9 cellular contexts compared by ENCODE assay signal in genomic region chr22:24147666-24148065, GRCh38. TPM values are rescaled to one million over a fixed set of nuclear protein-coding genes. Genes with fewer than 3 reads are reported as not detected.
DNase-seq lines count a peak whose midpoint lies in the region; ATAC-seq and TF ChIP-seq lines count a peak whose summit lies in the region.
"Had no signal": no experiment of that assay in that cellular context is flagged by ENCODE, and none has a peak within 500 bp of the region (broad histone marks: within the 10 kb centered on the region; RNA-seq: fewer than 3 reads in every experiment).

No MANE protein-coding gene starts in this region.

- H3K4me1 ChIP-seq in CD4-positive, CD25-positive, alpha-beta regulatory T cell (ENCODE audit: control insufficient read depth, insufficient read depth, low read length, poor library complexity, severe bottlenecking): peaks cover 47% of the 10 kb centered on the region
- H3K4me1 ChIP-seq in OCI-LY1 (ENCODE audit: insufficient read depth, low read length, severe bottlenecking): peaks cover 33% of the 10 kb centered on the region
- H3K4me1 ChIP-seq in esophagus muscularis mucosa: peaks cover 71 to 93% (median 80%) of the 10 kb centered on the region in 4 donors
- peaks cover 29% of the 10 kb centered on the region for H3K4me1 ChIP-seq in prostate gland (replicated peaks)

- no peak overlapping the region for H3K9ac ChIP-seq in OCI-LY1 (ENCODE audit: low read length)

- H4K20me1 ChIP-seq in OCI-LY1 (ENCODE audit: insufficient read depth, low read length): no peaks in the 10 kb centered on the region

- H3K36me3 Mint-ChIP-seq in CD4-positive, CD25-positive, alpha-beta regulatory T cell: no peaks in the 10 kb centered on the region

- DNase-seq in CD4-positive, CD25-positive, alpha-beta regulatory T cell: no peak
- DNase-seq in esophagus muscularis mucosa (ENCODE audit: extremely low spot score) (no peak), prostate gland (ENCODE audit: low spot score) (no peak), NCI-H2107 (lab: John Stamatoyannopoulos, UW) (no peak), NCI-H82 (lab: John Stamatoyannopoulos, UW) (no peak), ureter (ENCODE audit: low spot score) (no peak), GM10248 (ENCODE audit: extremely low spot score) (no peak)
- DNase-seq: NCI-H446 treated with DMSO at 0.1 percent for 48 hours had no signal

- H3K27ac ChIP-seq in CD4-positive, CD25-positive, alpha-beta regulatory T cell (ENCODE audit: insufficient read depth, low read length, poor library complexity, severe bottlenecking): no peak overlapping the region
- peak overlapping the region; percentile 9 for H3K27ac ChIP-seq in OCI-LY1 (ENCODE audit: low read depth, low read length, poor library complexity, severe bottlenecking)
- H3K27ac ChIP-seq in esophagus muscularis mucosa (replicated peaks in 1 of 4): peak overlapping the region; percentile 80 to 93 (median 86)
- peak overlapping the region; percentile 52 to 82 for H3K27ac ChIP-seq in prostate gland

- no peaks in the 10 kb centered on the region for H3F3A ChIP-seq in OCI-LY1 (ENCODE audit: insufficient read depth, low read length)

- no peaks in the 10 kb centered on the region for H3K79me2 ChIP-seq in OCI-LY1 (ENCODE audit: insufficient read depth, low read length)

- no peaks in the 10 kb centered on the region for H3K36me3 ChIP-seq in CD4-positive, CD25-positive, alpha-beta regulatory T cell (ENCODE audit: control insufficient read depth, insufficient read depth, low read length)
- H3K36me3 ChIP-seq in OCI-LY1 (ENCODE audit: insufficient read depth, low read length) (no peaks in the 10 kb centered on the region), esophagus muscularis mucosa (no peaks in the 10 kb centered on the region), prostate gland (no peaks in the 10 kb centered on the region)

- intact Hi-C loops in esophagus muscularis mucosa (cut with DNase I): no loop called here
- intact Hi-C loops in prostate gland (cut with DNase I): no loop called here

- TF ChIP-seq CTCF in OCI-LY1 (IDR thresholded peaks at IDR 0.05; ENCODE audit: low read length) (no peak), esophagus muscularis mucosa (IDR thresholded peaks at IDR 0.05) (no peak), prostate gland (IDR thresholded peaks at IDR 0.05) (no peak), GM10248 (IDR thresholded peaks at IDR 0.05; ENCODE audit: control extremely low read depth, extremely low read depth, low read depth, missing control alignments) (no peak)

- no peaks in the 10 kb centered on the region for H3K27me3 ChIP-seq in CD4-positive, CD25-positive, alpha-beta regulatory T cell (ENCODE audit: control insufficient read depth, insufficient read depth, low read length)
- no peaks in the 10 kb centered on the region for H3K27me3 ChIP-seq in OCI-LY1 (ENCODE audit: insufficient read depth, low read length)
- no peaks in the 10 kb centered on the region for H3K27me3 ChIP-seq in esophagus muscularis mucosa
- H3K27me3 ChIP-seq in prostate gland (replicated peaks; ENCODE audit: insufficient read depth): no peaks in the 10 kb centered on the region

- H3K4me3 Mint-ChIP-seq in CD4-positive, CD25-positive, alpha-beta regulatory T cell: peak overlapping the region in 1 of 4 donors; percentile 13

- TF ChIP-seq EP300 in esophagus muscularis mucosa (IDR thresholded peaks at IDR 0.05): no peak

- H3K9me3 ChIP-seq in CD4-positive, CD25-positive, alpha-beta regulatory T cell (ENCODE audit: control insufficient read depth in 2 of 2, low read length in 2 of 2): no peaks in the 10 kb centered on the region
- no peaks in the 10 kb centered on the region for H3K9me3 ChIP-seq in OCI-LY1 (ENCODE audit: low read length)
- no peaks in the 10 kb centered on the region for H3K9me3 ChIP-seq in esophagus muscularis mucosa
- no peaks in the 10 kb centered on the region for H3K9me3 ChIP-seq in prostate gland

- H3K27me3 Mint-ChIP-seq in CD4-positive, CD25-positive, alpha-beta regulatory T cell: no peaks in the 10 kb centered on the region

- TF ChIP-seq POLR2A in esophagus muscularis mucosa (IDR thresholded peaks at IDR 0.05; ENCODE audit: low read depth) (no peak), prostate gland (IDR thresholded peaks at IDR 0.05) (no peak)

- peaks cover 11 to 87% (median 37%) of the 10 kb centered on the region in 4 donors for H3K4me1 Mint-ChIP-seq in CD4-positive, CD25-positive, alpha-beta regulatory T cell

- POLR2A ChIA-PET in GM10248 (lab: Yijun Ruan, JAX): no interaction called here

- H2AFZ ChIP-seq in OCI-LY1 (ENCODE audit: low read length): no peak overlapping the region

- no peak overlapping the region for H3K4me2 ChIP-seq in OCI-LY1 (ENCODE audit: low read length)

- 64% methylated on average over 2 of the region's 3 CpGs for WGBS in esophagus muscularis mucosa
- 68% methylated on average over 3 of the region's 3 CpGs for WGBS in prostate gland

- no peaks in the 10 kb centered on the region for H3K9me3 Mint-ChIP-seq in CD4-positive, CD25-positive, alpha-beta regulatory T cell

- peak overlapping the region; percentile 87 to 92 (median 88) for H3K27ac Mint-ChIP-seq in CD4-positive, CD25-positive, alpha-beta regulatory T cell

- CTCF ChIA-PET in GM10248 (lab: Yijun Ruan, JAX): interaction anchor here (1.0 to 8.4 kb wide), 2 partner anchors 8 to 27 kb away, joined by 3 to 74 read pairs; no protein-coding TSS in a partner anchor

- H3K4me3 ChIP-seq in CD4-positive, CD25-positive, alpha-beta regulatory T cell (ENCODE audit: low read depth, low read length): no peak overlapping the region
- no peak overlapping the region for H3K4me3 ChIP-seq in OCI-LY1 (ENCODE audit: low read depth, low read length, poor library complexity, severe bottlenecking)
- no peak overlapping the region for H3K4me3 ChIP-seq in esophagus muscularis mucosa
- H3K4me3 ChIP-seq in prostate gland: no peak overlapping the region

- no peak for ATAC-seq in CD4-positive, CD25-positive, alpha-beta regulatory T cell (ENCODE audit: low read depth in 2 of 2)

- no peaks in the 10 kb centered on the region for H3K9me2 ChIP-seq in OCI-LY1 (ENCODE audit: low read depth, low read length)

RNA-seq across cellular contexts. Expression of gene SUSD2, which starts 33.6 kb away (rescaled TPM):
- 0.81 TPM for total RNA-seq in CD4-positive, CD25-positive, alpha-beta regulatory T cell
- polyA plus RNA-seq in CD4-positive, CD25-positive, alpha-beta regulatory T cell: under 1 TPM in 1 of 4 donors, not detected in 3; 0.06 TPM
- 1 to 10 TPM; 3.3 to 10.0 (median 4.2) TPM for total RNA-seq in esophagus muscularis mucosa
- total RNA-seq in prostate gland: 1 to 10 TPM; 7.8 to 9.3 TPM
- 8.3 TPM for total RNA-seq in ureter
